ENCODE assay signal across 20 cellular contexts in the genomic region with DNA sequence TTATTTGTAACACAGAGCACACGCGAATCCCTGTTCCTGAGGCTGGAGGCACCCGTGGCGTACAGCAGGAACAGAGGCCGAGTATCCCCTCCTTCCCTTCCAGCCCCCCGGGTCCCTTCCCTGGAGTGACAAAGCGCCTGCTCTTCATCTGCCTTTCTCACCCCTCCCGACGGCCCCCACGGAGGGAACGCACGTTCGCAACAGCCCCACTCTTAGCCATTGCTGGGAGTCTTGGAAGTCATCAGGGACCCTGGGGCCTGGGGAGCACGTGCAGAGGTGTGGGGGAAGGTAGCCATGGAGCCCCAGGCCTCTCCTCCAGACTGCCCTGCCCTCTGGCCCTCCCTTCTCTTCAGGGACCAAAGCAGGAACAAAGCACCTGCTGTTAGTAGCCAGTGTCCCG. TPM values are rescaled to one million over a fixed set of nuclear protein-coding genes. Genes with fewer than 3 reads are reported as not detected.
A peak's percentile ranks its signal among the peaks of the same experiment; 100 is the strongest.
DNase-seq lines count a peak whose midpoint lies in the region; ATAC-seq and TF ChIP-seq lines count a peak whose summit lies in the region.
"Had no signal": no experiment of that assay in that cellular context is flagged by ENCODE, and none has a peak within 500 bp of the region (broad histone marks: within the 10 kb centered on the region; RNA-seq: fewer than 3 reads in every experiment).

No MANE protein-coding gene starts in this region.

- ATAC-seq in PC-3 (no peak), HG03571 (IDR thresholded peaks at IDR 0.05; ENCODE audit: unreplicated experiment) (no peak)
- ATAC-seq in effector memory CD8-positive, alpha-beta T cell (replicated peaks), result no peak

- peak overlapping the region; percentile 94 for H3K27ac ChIP-seq in BLaER1
- no peak overlapping the region for H3K27ac ChIP-seq in PC-3 (ENCODE audit: low read length)
- H3K27ac ChIP-seq: KMS-11 had no signal

- H2AFZ ChIP-seq in PC-3 (ENCODE audit: low read length), result no peak overlapping the region

- H3K4me1 ChIP-seq in BLaER1 (peaks cover 87% of the 10 kb centered on the region), PC-3 (ENCODE audit: insufficient read depth, low read length) (peaks cover 17% of the 10 kb centered on the region)

- no peaks in the 10 kb centered on the region for H3K9me3 Mint-ChIP-seq in effector memory CD8-positive, alpha-beta T cell
- H3K9me3 Mint-ChIP-seq in neural crest cell, result no peaks in the 10 kb centered on the region

- peaks cover 3% of the 10 kb centered on the region for H3K36me3 Mint-ChIP-seq in effector memory CD8-positive, alpha-beta T cell (ENCODE audit: insufficient read depth)
- no peaks in the 10 kb centered on the region for H3K36me3 Mint-ChIP-seq in neural crest cell (ENCODE audit: low read depth)

- H3K4me3 ChIP-seq in BLaER1, result peak overlapping the region; percentile 94
- no peak overlapping the region for H3K4me3 ChIP-seq in PC-3 (ENCODE audit: low read length)

- no peak for DNase-seq in PC-3
- no peak for DNase-seq in effector memory CD8-positive, alpha-beta T cell
- DNase-seq in neural crest cell (ENCODE audit: low read depth, low spot score), result no peak
- DNase-seq in ecto neural progenitor cell (ENCODE audit: low spot score), result no peak
- DNase-seq in AG08396 (ENCODE audit: low spot score), result no peak
- no peak for DNase-seq in activated CD4-positive, CD25-positive, alpha-beta regulatory T cell (lab: John Stamatoyannopoulos, UW)
- DNase-seq: AML-193, DMS79 treated with DMSO at 0.1 percent for 48 hours, GOT3, NCI-H1092, NCI-H146, NCI-H2081, NCI-H510A treated with DMSO at 0.1 percent for 48 hours, NCI-H82, Peyer's patch, Right ventricle myocardium superior had no signal

- POLR2A ChIA-PET in PC-3 (lab: Charles Lee; ENCODE audit: unreplicated experiment), result no interaction called here

- H3F3A ChIP-seq in PC-3 (ENCODE audit: low read length, unreplicated experiment), result no peaks in the 10 kb centered on the region

- H4K20me1 ChIP-seq in BLaER1 (peaks cover 66% of the 10 kb centered on the region), PC-3 (ENCODE audit: low read length) (0 out of 2 replicates have a peak, but pooled peaks cover 5% of the 10 kb centered on the region)

- H3K79me2 ChIP-seq in PC-3 (ENCODE audit: low read length), result peaks cover 35% of the 10 kb centered on the region

- H3K9me2 ChIP-seq in PC-3 (replicated peaks; ENCODE audit: low read length), result no peaks in the 10 kb centered on the region

- no peaks in the 10 kb centered on the region for H3K27me3 Mint-ChIP-seq in effector memory CD8-positive, alpha-beta T cell
- peaks cover 23% of the 10 kb centered on the region for H3K27me3 Mint-ChIP-seq in neural crest cell (ENCODE audit: low read depth)

- H3K9me3 ChIP-seq in BLaER1 (no peaks in the 10 kb centered on the region), PC-3 (ENCODE audit: low read length) (no peaks in the 10 kb centered on the region)
- H3K9me3 ChIP-seq: Peyer's patch had no signal

- intact Hi-C loops in PC-3 (cut with micrococcal nuclease), result no loop called here

- CTCF ChIA-PET in PC-3 (lab: Charles Lee), result no interaction called here

- H3K27ac Mint-ChIP-seq in effector memory CD8-positive, alpha-beta T cell, result no peak overlapping the region
- no peak overlapping the region for H3K27ac Mint-ChIP-seq in neural crest cell (ENCODE audit: unreplicated experiment)

- TF ChIP-seq CTCF in PC-3 (conservative IDR thresholded peaks at IDR 0.05; ENCODE audit: low read depth, low read length), result no peak
- TF ChIP-seq CTCF in neural crest cell (conservative IDR thresholded peaks at IDR 0.05), result no peak

- no TSS peak for BruUV-seq in PC-3 (replicated peaks; lab: Mats Ljungman, UMichigan)

- H3K4me3 Mint-ChIP-seq in effector memory CD8-positive, alpha-beta T cell, result peak overlapping the region; percentile 22 to 72
- H3K4me3 Mint-ChIP-seq in neural crest cell, result peak overlapping the region; percentile 31

- H3K9ac ChIP-seq in BLaER1 (peak overlapping the region; percentile 93), PC-3 (ENCODE audit: low read length) (no peak overlapping the region)
- H3K9ac ChIP-seq: KMS-11 had no signal

- peak overlapping the region; percentile 100 for H3K4me2 ChIP-seq in BLaER1
- H3K4me2 ChIP-seq in PC-3 (ENCODE audit: low read length), result peak overlapping the region; percentile 96; the same call in 1 of the 2 replicates
- H3K4me2 ChIP-seq: KMS-11 had no signal

- H3K36me3 ChIP-seq in BLaER1 (peaks cover 24% of the 10 kb centered on the region), PC-3 (ENCODE audit: low read depth, low read length) (no peaks in the 10 kb centered on the region)

- H3K27me3 ChIP-seq in BLaER1 (no peaks in the 10 kb centered on the region), PC-3 (ENCODE audit: low read length) (no peaks in the 10 kb centered on the region)
- H3K27me3 ChIP-seq: Peyer's patch had no signal

- peaks cover 5% of the 10 kb centered on the region in 2 donors for H3K4me1 Mint-ChIP-seq in effector memory CD8-positive, alpha-beta T cell (ENCODE audit: low read depth in 2 of 2)
- peaks cover 2% of the 10 kb centered on the region for H3K4me1 Mint-ChIP-seq in neural crest cell

RNA-seq across cellular contexts. Expression of a gene that starts 2.5 kb away (rescaled TPM):
- total RNA-seq in PC-3 (2014; rRNA removed) (103 and 106 TPM in 2 replicates), neural crest cell (18.4 and 19.0 TPM in 2 replicates)

RNA-seq across cellular contexts. Expression of a gene that starts 22.1 kb away (rescaled TPM):
- total RNA-seq in PC-3 (2014; rRNA removed), result 23.1 and 29.5 TPM in 2 replicates
- 14.1 and 16.8 TPM in 2 replicates for total RNA-seq in neural crest cell

RNA-seq across cellular contexts. Expression of a gene that starts 27.6 kb away (rescaled TPM):
- total RNA-seq in PC-3 (2014; rRNA removed) (19.5 and 26.3 TPM in 2 replicates), neural crest cell (46.3 and 49.2 TPM in 2 replicates)
- total RNA-seq: MCF 10A had no signal

RNA-seq across cellular contexts. Expression of a gene that starts 57.9 kb away (rescaled TPM):
- total RNA-seq in PC-3 (2014; rRNA removed) (not detected in 2 replicates), neural crest cell (not detected in 2 replicates)
- total RNA-seq: MCF 10A had no signal
